In the genomic region with DNA sequence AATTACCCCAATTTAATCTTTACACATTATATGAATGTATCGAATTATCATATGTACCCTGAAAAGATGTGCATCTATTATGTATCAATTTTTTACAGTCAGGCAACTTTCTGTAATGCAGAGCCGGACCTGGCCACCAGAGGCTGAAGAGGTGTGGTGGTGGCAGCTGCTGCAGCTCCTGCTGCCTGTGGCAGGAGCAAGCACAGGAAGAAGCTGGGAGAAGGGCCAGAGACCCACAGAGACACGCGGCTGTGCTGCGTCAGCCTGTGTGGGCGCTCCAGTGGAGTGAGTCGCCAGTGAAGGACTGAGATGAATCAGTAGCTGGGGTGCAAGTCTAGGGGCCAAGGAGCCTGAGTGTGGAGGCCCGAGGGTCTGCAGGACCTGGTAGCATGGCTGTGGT, we compare ENCODE assay signal across 9 cellular contexts.
DNase-seq lines count a peak whose midpoint lies in the region; ATAC-seq lines count a peak whose summit lies in the region.
"Had no signal": no experiment of that assay in that cellular context is flagged by ENCODE, and none has a peak within 500 bp of the region (broad histone marks: within the 10 kb centered on the region; RNA-seq: fewer than 3 reads in every experiment).

No MANE protein-coding gene starts in this region.

- H3K4me3 Mint-ChIP-seq in activated naive CD8-positive, alpha-beta T cell treated with anti-CD3 and anti-CD28 coated beads for 36 hours: no peak overlapping the region

- ATAC-seq in HG03159 (IDR thresholded peaks at IDR 0.05; ENCODE audit: unreplicated experiment): peak; percentile 49
- ATAC-seq: SK-N-SH treated with all-trans-retinoic acid at 6 μM for 48 hours had no signal

- H3K27ac Mint-ChIP-seq in activated naive CD8-positive, alpha-beta T cell treated with anti-CD3 and anti-CD28 coated beads for 36 hours: no peak overlapping the region

- peak; percentile 44 for DNase-seq in ELR (ENCODE audit: low read depth)
- DNase-seq in activated naive CD8-positive, alpha-beta T cell treated with anti-CD3 and anti-CD28 coated beads for 36 hours: peak; percentile 13
- DNase-seq in occipital lobe (lab: John Stamatoyannopoulos, UW): peak; percentile 76
- no peak for DNase-seq in activated gamma-delta T cell treated with Interleukin-2 at 50 U/mL for 16 hours
- DNase-seq in kidney glomerular epithelial cell (lab: John Stamatoyannopoulos, UW): no peak
- DNase-seq in GF-D8 (lab: John Stamatoyannopoulos, UW): no peak
- no peak for DNase-seq in NCI-H1930 (lab: John Stamatoyannopoulos, UW)

- no peaks in the 10 kb centered on the region for H3K9me3 Mint-ChIP-seq in activated naive CD8-positive, alpha-beta T cell treated with anti-CD3 and anti-CD28 coated beads for 36 hours

- H3K27me3 Mint-ChIP-seq in activated naive CD8-positive, alpha-beta T cell treated with anti-CD3 and anti-CD28 coated beads for 36 hours: peaks cover 39% of the 10 kb centered on the region

- peaks cover 2% of the 10 kb centered on the region for H3K4me1 Mint-ChIP-seq in activated naive CD8-positive, alpha-beta T cell treated with anti-CD3 and anti-CD28 coated beads for 36 hours

- no peaks in the 10 kb centered on the region for H3K36me3 Mint-ChIP-seq in activated naive CD8-positive, alpha-beta T cell treated with anti-CD3 and anti-CD28 coated beads for 36 hours

Comparison
In these comparisons a context has a peak if more than half of its experiments do, and no peak if none do; other contexts are left out.
1. DNase-seq: peak in ELR (single experiment), activated naive CD8-positive, alpha-beta T cell treated with anti-CD3 and anti-CD28 coated beads for 36 hours (single experiment) and occipital lobe (single experiment); none in activated gamma-delta T cell treated with Interleukin-2 at 50 U/mL for 16 hours (single experiment), kidney glomerular epithelial cell (single experiment), GF-D8 (single experiment) and NCI-H1930 (0 of 2).